In the genomic region with DNA sequence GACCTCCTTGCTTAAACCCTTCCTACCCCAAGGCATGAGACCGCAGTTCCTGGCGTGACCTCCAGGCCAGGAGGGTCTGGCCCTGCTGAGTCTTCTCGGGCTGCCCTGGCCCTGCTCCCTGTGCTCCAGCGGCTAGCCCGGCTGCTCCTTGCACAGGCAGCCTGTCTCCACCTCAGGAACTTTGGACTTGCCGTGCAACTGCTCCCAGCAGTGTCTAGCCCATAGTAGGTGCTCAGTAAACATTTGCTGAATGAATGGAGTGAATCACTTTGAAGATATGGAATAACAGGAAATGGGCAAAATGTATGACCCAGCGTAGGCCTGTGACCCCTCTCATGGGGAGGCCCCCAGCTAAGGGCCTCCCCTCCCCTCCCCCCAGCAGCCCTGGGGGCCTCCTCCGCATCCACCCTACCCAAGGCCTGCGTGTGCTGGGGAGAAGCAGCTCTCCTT, we compare ENCODE assay signal across 23 cellular contexts.
DNase-seq lines count a peak whose midpoint lies in the region; ATAC-seq and TF ChIP-seq lines count a peak whose summit lies in the region.
"Had no signal": no experiment of that assay in that cellular context is flagged by ENCODE, and none has a peak within 500 bp of the region (broad histone marks: within the 10 kb centered on the region; RNA-seq: fewer than 3 reads in every experiment).

No MANE protein-coding gene starts in this region.

- intact Hi-C loops in Panc1 (cut with micrococcal nuclease; ENCODE audit: unreplicated experiment) = no loop called here

- no TSS peak for BruUV-seq in Panc1 (replicated peaks; lab: Mats Ljungman, UMichigan)

- no peak overlapping the region for H4K91ac ChIP-seq in H9 (ENCODE audit: insufficient read length, low read depth, low read length)

- H2BK5ac ChIP-seq in H9 (ENCODE audit: insufficient read length, low read length) = no peak overlapping the region

- H3K27me3 ChIP-seq in H9 (ENCODE audit: insufficient read depth, low read length) (no peaks in the 10 kb centered on the region), Panc1 (ENCODE audit: control insufficient read depth, insufficient read depth, low read length) (no peaks in the 10 kb centered on the region), hepatocyte (no peaks in the 10 kb centered on the region), osteoblast (ENCODE audit: insufficient read depth, low read length) (no peaks in the 10 kb centered on the region)
- H3K27me3 ChIP-seq: BLaER1 treated with 17β-estradiol and CSF1 and Interleukin-3, amounts not matched to agents 10 nM and 100 nM; foreskin keratinocyte; tibial artery had no signal

- H3K4me1 Mint-ChIP-seq in H9 = peaks cover 63 to 74% of the 10 kb centered on the region in 2 experiments
- peaks cover under 1% of the 10 kb centered on the region for H3K4me1 Mint-ChIP-seq in activated naive CD8-positive, alpha-beta T cell treated with anti-CD3 and anti-CD28 coated beads, Interleukin-2, amount 50 U/mL, for 24 hours
- H3K4me1 Mint-ChIP-seq: activated B cell treated with CpG ODN at 0.5 μM for 24 hours; stimulated activated naive B cell treated with anti-CD40 and anti-IgM and Interleukin-4, amounts not matched to agents 10 μg/mL and 1 μg/mL and 100 μg/mL, for 72 hours had no signal

- no peaks in the 10 kb centered on the region for H3K79me1 ChIP-seq in H9 (ENCODE audit: insufficient read depth, low read depth, low read length, poor library complexity, severe bottlenecking)

- DNase-seq in H9 (peak; percentile 69), Panc1 (ENCODE audit: low read depth, low spot score) (no peak), hepatocyte (ENCODE audit: low spot score) (peak; percentile 49), osteoblast (ENCODE audit: insufficient read length, low spot score, missing footprints) (peak; percentile 78), NCI-H524 treated with DMSO at 0.1 percent for 48 hours (lab: John Stamatoyannopoulos, UW) (no peak), coronary artery (ENCODE audit: low spot score) (no peak)
- DNase-seq in activated naive CD8-positive, alpha-beta T cell treated with anti-CD3 and anti-CD28 coated beads, Interleukin-2, amount 50 U/mL, for 24 hours = no peak
- DNase-seq: activated B cell treated with CpG ODN at 0.5 μM for 24 hours; activated naive CD8-positive, alpha-beta T cell treated with anti-CD3 and anti-CD28 coated beads, Interleukin-2, amount 10 ng/mL, durations not matched to agents 7 days and 5 days; central memory CD4-positive, alpha-beta T cell; foreskin keratinocyte; natural killer cell; NCI-H1694; NCI-H345; NK-92 treated with Interleukin-12 subunit alpha and Interleukin-12 subunit beta, amount 100 ng/mL, for 24 hours; stimulated activated naive B cell treated with anti-CD40 and anti-IgM and Interleukin-4, amounts not matched to agents 10 μg/mL and 1 μg/mL and 100 μg/mL, for 72 hours; T-helper 1 cell; tibial artery had no signal

- no peak overlapping the region for H3K4ac ChIP-seq in H9 (ENCODE audit: low read depth, low read length)

- H3K4me1 ChIP-seq in H9 (ENCODE audit: insufficient read depth, low read length) (peaks cover 8% of the 10 kb centered on the region; the same call in 1 of the 2 replicates), Panc1 (ENCODE audit: control insufficient read depth, insufficient read depth, low read length) (no peaks in the 10 kb centered on the region), hepatocyte (ENCODE audit: insufficient read depth) (peaks cover 27% of the 10 kb centered on the region), osteoblast (ENCODE audit: insufficient read depth, low read length) (no peaks in the 10 kb centered on the region)
- H3K4me1 ChIP-seq: foreskin keratinocyte, psoas muscle, tibial artery had no signal

- no peak overlapping the region for H2AFZ ChIP-seq in H9 (ENCODE audit: low read length)
- no peak overlapping the region for H2AFZ ChIP-seq in hepatocyte
- no peak overlapping the region for H2AFZ ChIP-seq in osteoblast (ENCODE audit: low read length)

- ATAC-seq in Panc1 = 0 out of 2 replicates have a peak, but pooled peaks have one; percentile 33
- no peak for ATAC-seq in activated naive CD8-positive, alpha-beta T cell treated with anti-CD3 and anti-CD28 coated beads, Interleukin-2, amount 50 U/mL, for 24 hours
- ATAC-seq: foreskin keratinocyte; natural killer cell; psoas muscle; stimulated activated naive B cell treated with anti-CD40 and anti-IgM and Interleukin-4, amounts not matched to agents 10 μg/mL and 1 μg/mL and 100 μg/mL, for 72 hours had no signal

- in situ Hi-C loops in Panc1 (cut with HindIII; ENCODE audit: low pct_unique_long_range_greater_than_20kb, low sequenced_read_pairs) = no loop called here

- H3K27ac ChIP-seq in H9 (ENCODE audit: insufficient read length, low read depth, low read length) = no peak overlapping the region
- H3K27ac ChIP-seq in Panc1 (ENCODE audit: low read length) = no peak overlapping the region
- peak overlapping the region; percentile 54 for H3K27ac ChIP-seq in hepatocyte
- no peak overlapping the region for H3K27ac ChIP-seq in osteoblast (ENCODE audit: low read depth, low read length)
- H3K27ac ChIP-seq in coronary artery = no peak overlapping the region
- H3K27ac ChIP-seq: BLaER1 treated with 17β-estradiol and CSF1 and Interleukin-3, amounts not matched to agents 10 nM and 100 nM; foreskin keratinocyte; psoas muscle; tibial artery had no signal

- H2AK5ac ChIP-seq in H9 (ENCODE audit: insufficient read length, low read length) = no peak overlapping the region

- H3K18ac ChIP-seq in H9 (ENCODE audit: insufficient read length, low read depth, low read length) = no peak overlapping the region

- H3K56ac ChIP-seq in H9 (ENCODE audit: insufficient read length, low read depth, low read length) = no peak overlapping the region

- H3K4me2 ChIP-seq in H9 (ENCODE audit: insufficient read depth, insufficient read length, low read length) (peak overlapping the region; percentile 9), hepatocyte (no peak overlapping the region), osteoblast (ENCODE audit: insufficient read depth, low read length) (no peak overlapping the region)
- H3K4me2 ChIP-seq: BLaER1 treated with 17β-estradiol and CSF1 and Interleukin-3, amounts not matched to agents 10 nM and 100 nM had no signal

- no peak overlapping the region for H4K8ac ChIP-seq in H9 (replicated peaks; ENCODE audit: insufficient read length, low read depth, low read length)

- CTCF ChIA-PET in Panc1 (lab: Charles Lee) = no interaction called here

- H4K5ac ChIP-seq in H9 (ENCODE audit: insufficient read length, low read depth, low read length) = no peak overlapping the region

- H3K79me2 ChIP-seq in H9 (ENCODE audit: insufficient read depth, low read length) (no peaks in the 10 kb centered on the region), hepatocyte (no peaks in the 10 kb centered on the region), osteoblast (ENCODE audit: insufficient read depth, low read length) (peaks cover 33% of the 10 kb centered on the region)

- POLR2A ChIA-PET in Panc1 (lab: Charles Lee) = no interaction called here

- no peak overlapping the region for H3K4me3 ChIP-seq in Panc1 (ENCODE audit: low read depth in 2 of 2, low read length in 2 of 2)
- no peak overlapping the region for H3K4me3 ChIP-seq in hepatocyte
- no peak overlapping the region for H3K4me3 ChIP-seq in osteoblast (ENCODE audit: insufficient read depth, low read length)
- no peak overlapping the region for H3K4me3 ChIP-seq in coronary artery
- H3K4me3 ChIP-seq: BLaER1 treated with 17β-estradiol and CSF1 and Interleukin-3, amounts not matched to agents 10 nM and 100 nM; HAP-1; lung; psoas muscle; tibial artery had no signal

- no CpG with 5 or more reads among the region's 9 CpGs for WGBS in H9 (ENCODE audit: extremely low coverage, insufficient read length, low lambda C conversion rate)
- WGBS in hepatocyte (ENCODE audit: low lambda C conversion rate, missing lambda C conversion rate) = 64% methylated on average over 9 of the region's 9 CpGs

- H3K4me3 Mint-ChIP-seq in H9 = no peak overlapping the region; a peak in 1 of 5 replicates
- H3K4me3 Mint-ChIP-seq in activated naive CD8-positive, alpha-beta T cell treated with anti-CD3 and anti-CD28 coated beads, Interleukin-2, amount 50 U/mL, for 24 hours = no peak overlapping the region
- H3K4me3 Mint-ChIP-seq: activated B cell treated with CpG ODN at 0.5 μM for 24 hours; activated naive CD8-positive, alpha-beta T cell treated with anti-CD3 and anti-CD28 coated beads, Interleukin-2, amount 10 ng/mL, durations not matched to agents 7 days and 5 days; activated T-helper 1 cell treated with anti-CD3 and anti-CD28 coated beads, Interleukin-12 subunit alpha, Interleukin-12 subunit beta, Interleukin-2, Interleukin-4 antibody, amounts not matched to agents 30 ng/mL and 10 ng/mL and 1 ng/mL, durations not matched to agents 14 hours and 24 hours and 36 hours; natural killer cell; stimulated activated naive B cell treated with anti-CD40 and anti-IgM and Interleukin-4, amounts not matched to agents 10 μg/mL and 1 μg/mL and 100 μg/mL, for 72 hours had no signal

- H3K9me3 ChIP-seq in H9 (ENCODE audit: control insufficient read depth, low read depth, low read length) (no peaks in the 10 kb centered on the region), Panc1 (ENCODE audit: control insufficient read depth, insufficient read depth, low read depth, low read length) (no peaks in the 10 kb centered on the region), hepatocyte (ENCODE audit: low read depth) (no peaks in the 10 kb centered on the region), osteoblast (ENCODE audit: low read depth, low read length) (no peaks in the 10 kb centered on the region)
- H3K9me3 ChIP-seq: BLaER1 treated with 17β-estradiol and CSF1 and Interleukin-3, amounts not matched to agents 10 nM and 100 nM; HAP-1; psoas muscle; tibial artery had no signal

- no peak overlapping the region for H2BK15ac ChIP-seq in H9 (ENCODE audit: low read depth, low read length)

- no peaks in the 10 kb centered on the region for H3K36me3 ChIP-seq in Panc1 (ENCODE audit: control insufficient read depth, insufficient read depth, low read length)
- no peaks in the 10 kb centered on the region for H3K36me3 ChIP-seq in hepatocyte (replicated peaks; ENCODE audit: insufficient read depth, low read depth)
- peaks cover 4% of the 10 kb centered on the region for H3K36me3 ChIP-seq in osteoblast (ENCODE audit: insufficient read depth, low read length)
- H3K36me3 ChIP-seq: BLaER1 treated with 17β-estradiol and CSF1 and Interleukin-3, amounts not matched to agents 10 nM and 100 nM; HAP-1; tibial artery had no signal

- H3K9ac ChIP-seq in H9 (ENCODE audit: extremely low read depth, insufficient read length, low read length) = no peak overlapping the region
- H3K9ac ChIP-seq: BLaER1 treated with 17β-estradiol and CSF1 and Interleukin-3, amounts not matched to agents 10 nM and 100 nM had no signal

- no peak overlapping the region for H2BK12ac ChIP-seq in H9 (ENCODE audit: insufficient read length, low read depth, low read length)

- no peak overlapping the region for H3K14ac ChIP-seq in H9 (ENCODE audit: insufficient read depth, low read length)

- no peaks in the 10 kb centered on the region for H3K27me3 Mint-ChIP-seq in H9 (ENCODE audit: low read depth)
- H3K27me3 Mint-ChIP-seq in activated naive CD8-positive, alpha-beta T cell treated with anti-CD3 and anti-CD28 coated beads, Interleukin-2, amount 50 U/mL, for 24 hours = no peaks in the 10 kb centered on the region
- H3K27me3 Mint-ChIP-seq: activated naive CD8-positive, alpha-beta T cell treated with anti-CD3 and anti-CD28 coated beads, Interleukin-2, amount 10 ng/mL, durations not matched to agents 7 days and 5 days had no signal

- H3K23ac ChIP-seq in H9 (ENCODE audit: insufficient read length, low read depth, low read length) = no peak overlapping the region

- H2BK120ac ChIP-seq in H9 (ENCODE audit: low read depth, low read length, poor library complexity, severe bottlenecking) = no peak overlapping the region

- H4K20me1 ChIP-seq in H9 (ENCODE audit: control insufficient read depth, insufficient read depth, insufficient read length) (no peaks in the 10 kb centered on the region), hepatocyte (ENCODE audit: insufficient read depth, poor library complexity, severe bottlenecking) (no peaks in the 10 kb centered on the region), osteoblast (ENCODE audit: insufficient read depth, low read length) (peaks cover 23% of the 10 kb centered on the region)

- H3K27ac Mint-ChIP-seq in H9 = peak overlapping the region; percentile 17 to 92 (median 32); a peak in 3 of 7 replicates
- H3K27ac Mint-ChIP-seq in activated naive CD8-positive, alpha-beta T cell treated with anti-CD3 and anti-CD28 coated beads, Interleukin-2, amount 50 U/mL, for 24 hours = no peak overlapping the region
- H3K27ac Mint-ChIP-seq: activated B cell treated with CpG ODN at 0.5 μM for 24 hours; activated naive CD8-positive, alpha-beta T cell treated with anti-CD3 and anti-CD28 coated beads, Interleukin-2, amount 10 ng/mL, durations not matched to agents 7 days and 5 days; activated T-helper 1 cell treated with anti-CD3 and anti-CD28 coated beads, Interleukin-12 subunit alpha, Interleukin-12 subunit beta, Interleukin-2, Interleukin-4 antibody, amounts not matched to agents 30 ng/mL and 10 ng/mL and 1 ng/mL, durations not matched to agents 14 hours and 24 hours and 36 hours; natural killer cell; stimulated activated naive B cell treated with anti-CD40 and anti-IgM and Interleukin-4, amounts not matched to agents 10 μg/mL and 1 μg/mL and 100 μg/mL, for 72 hours had no signal

- no peak overlapping the region for H3T11ph ChIP-seq in H9 (ENCODE audit: low read length)

- H3K9me3 Mint-ChIP-seq in H9 = no peaks in the 10 kb centered on the region; a peak in 1 of 5 replicates
- H3K9me3 Mint-ChIP-seq in activated naive CD8-positive, alpha-beta T cell treated with anti-CD3 and anti-CD28 coated beads, Interleukin-2, amount 50 U/mL, for 24 hours = no peaks in the 10 kb centered on the region
- H3K9me3 Mint-ChIP-seq: activated B cell treated with CpG ODN at 0.5 μM for 24 hours; activated naive CD8-positive, alpha-beta T cell treated with anti-CD3 and anti-CD28 coated beads, Interleukin-2, amount 10 ng/mL, durations not matched to agents 7 days and 5 days; activated T-helper 1 cell treated with anti-CD3 and anti-CD28 coated beads, Interleukin-12 subunit alpha, Interleukin-12 subunit beta, Interleukin-2, Interleukin-4 antibody, amounts not matched to agents 30 ng/mL and 10 ng/mL and 1 ng/mL, durations not matched to agents 14 hours and 24 hours and 36 hours; natural killer cell; stimulated activated naive B cell treated with anti-CD40 and anti-IgM and Interleukin-4, amounts not matched to agents 10 μg/mL and 1 μg/mL and 100 μg/mL, for 72 hours had no signal

- 0 out of 7 replicates have a peak, but pooled peaks cover 0 to 3% (median 2%) of the 10 kb centered on the region in 3 experiments for H3K36me3 Mint-ChIP-seq in H9 (ENCODE audit: insufficient read depth in 1 of 3, low read depth in 3 of 3)
- H3K36me3 Mint-ChIP-seq in activated naive CD8-positive, alpha-beta T cell treated with anti-CD3 and anti-CD28 coated beads, Interleukin-2, amount 50 U/mL, for 24 hours (ENCODE audit: low read depth) = no peaks in the 10 kb centered on the region
- H3K36me3 Mint-ChIP-seq: activated naive CD8-positive, alpha-beta T cell treated with anti-CD3 and anti-CD28 coated beads, Interleukin-2, amount 10 ng/mL, durations not matched to agents 7 days and 5 days; natural killer cell had no signal

- no peaks in the 10 kb centered on the region for H3K9me2 ChIP-seq in hepatocyte (replicated peaks; ENCODE audit: insufficient read depth)

- no peaks in the 10 kb centered on the region for H3K23me2 ChIP-seq in H9 (ENCODE audit: insufficient read length, low read depth, low read length, poor library complexity, severe bottlenecking)

- H2BK20ac ChIP-seq in H9 (ENCODE audit: low read depth, low read length, poor library complexity, severe bottlenecking) = no peak overlapping the region

- TF ChIP-seq CTCF in H9 (conservative IDR thresholded peaks at IDR 0.05) (peak; percentile 59), Panc1 (IDR thresholded peaks at IDR 0.05) (no peak), hepatocyte (IDR thresholded peaks at IDR 0.05; ENCODE audit: poor library complexity) (peak; percentile 3), osteoblast (IDR thresholded peaks at IDR 0.05; ENCODE audit: extremely low read depth, low read depth, low read length) (no peak), coronary artery (IDR thresholded peaks at IDR 0.05) (no peak)

Comparison
In these comparisons a context has a peak if more than half of its experiments do, and no peak if none do; other contexts are left out.
1. DNase-seq: peak in H9 (single experiment), hepatocyte (single experiment) and osteoblast (single experiment); none in Panc1 (single experiment), NCI-H524 treated with DMSO at 0.1 percent for 48 hours (single experiment), coronary artery (single experiment) and activated naive CD8-positive, alpha-beta T cell treated with anti-CD3 and anti-CD28 coated beads, Interleukin-2, amount 50 U/mL, for 24 hours (single experiment).
2. CTCF ChIP-seq: peak in H9 (single experiment) and hepatocyte (single experiment); none in Panc1 (single experiment), osteoblast (single experiment) and coronary artery (single experiment).